In genomic region chr19:16076154-16076957, GRCh38 we compare ENCODE assay signal across 1 cellular context.
TF ChIP-seq lines count a peak whose summit lies in the region.

TPM4 (plus strand) TSS chr19:16076495; CDS start chr19:16076566, 71 bp downstream.

TF ChIP-seq in HepG2, 621 proteins besides CTCF, POLR2A, EP300 and RAD21 (continued from another document):
- TF ChIP-seq E2F2 (CRISPR knock-in tag; IDR thresholded peaks at IDR 0.05; ENCODE audit: borderline replicate concordance) (no peak), POLR2G (IDR thresholded peaks at IDR 0.05; ENCODE audit: low read depth, low read length) (peak; percentile 54; the same call in 1 of the 2 replicates), NR0B2 (CRISPR knock-in tag; IDR thresholded peaks at IDR 0.05) (peak; percentile 75; the same call in 1 of the 2 replicates), YY1 (IDR thresholded peaks at IDR 0.05; ENCODE audit: insufficient read depth, insufficient replicate concordance, low read depth, low read length) (peak; percentile 57), PRMT3 (CRISPR knock-in tag; IDR thresholded peaks at IDR 0.05; ENCODE audit: borderline replicate concordance, low read depth) (0 out of 2 replicates have a peak, but pooled peaks have one; percentile 54), HIVEP1 (CRISPR knock-in tag; IDR thresholded peaks at IDR 0.05) (no peak), USF2 (IDR thresholded peaks at IDR 0.05; ENCODE audit: low read depth, low read length) (no peak), USF2 (CRISPR knock-in tag; IDR thresholded peaks at IDR 0.05; ENCODE audit: borderline replicate concordance) (peak; percentile 25; the same call in 1 of the 2 replicates), SIN3A (IDR thresholded peaks at IDR 0.05; ENCODE audit: borderline replicate concordance, low read depth, low read length) (peak; percentile 23; the same call in 1 of the 2 replicates), ZNF431 (CRISPR knock-in tag; IDR thresholded peaks at IDR 0.05; ENCODE audit: borderline replicate concordance, low read depth) (peak; percentile 88), BORCS8-MEF2B (CRISPR knock-in tag; IDR thresholded peaks at IDR 0.05) (no peak), AFF4 (CRISPR knock-in tag; IDR thresholded peaks at IDR 0.05) (no peak)
- TF ChIP-seq, protein P1, sequence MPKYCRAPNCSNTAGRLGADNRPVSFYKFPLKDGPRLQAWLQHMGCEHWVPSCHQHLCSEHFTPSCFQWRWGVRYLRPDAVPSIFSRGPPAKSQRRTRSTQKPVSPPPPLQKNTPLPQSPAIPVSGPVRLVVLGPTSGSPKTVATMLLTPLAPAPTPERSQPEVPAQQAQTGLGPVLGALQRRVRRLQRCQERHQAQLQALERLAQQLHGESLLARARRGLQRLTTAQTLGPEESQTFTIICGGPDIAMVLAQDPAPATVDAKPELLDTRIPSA (CRISPR knock-in tag; IDR thresholded peaks at IDR 0.05; ENCODE audit: borderline replicate concordance): no peak
- TF ChIP-seq, protein P2, sequence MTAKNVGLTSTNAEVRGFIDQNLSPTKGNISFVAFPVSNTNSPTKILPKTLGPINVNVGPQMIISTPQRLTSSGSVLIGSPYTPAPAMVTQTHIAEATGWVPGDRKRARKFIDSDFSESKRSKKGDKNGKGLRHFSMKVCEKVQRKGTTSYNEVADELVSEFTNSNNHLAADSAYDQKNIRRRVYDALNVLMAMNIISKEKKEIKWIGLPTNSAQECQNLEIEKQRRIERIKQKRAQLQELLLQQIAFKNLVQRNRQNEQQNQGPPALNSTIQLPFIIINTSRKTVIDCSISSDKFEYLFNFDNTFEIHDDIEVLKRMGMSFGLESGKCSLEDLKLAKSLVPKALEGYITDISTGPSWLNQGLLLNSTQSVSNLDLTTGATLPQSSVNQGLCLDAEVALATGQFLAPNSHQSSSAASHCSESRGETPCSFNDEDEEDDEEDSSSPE (CRISPR knock-in tag; IDR thresholded peaks at IDR 0.05): 0 out of 2 replicates have a peak, but pooled peaks have one; percentile 35
- TF ChIP-seq, protein P3, sequence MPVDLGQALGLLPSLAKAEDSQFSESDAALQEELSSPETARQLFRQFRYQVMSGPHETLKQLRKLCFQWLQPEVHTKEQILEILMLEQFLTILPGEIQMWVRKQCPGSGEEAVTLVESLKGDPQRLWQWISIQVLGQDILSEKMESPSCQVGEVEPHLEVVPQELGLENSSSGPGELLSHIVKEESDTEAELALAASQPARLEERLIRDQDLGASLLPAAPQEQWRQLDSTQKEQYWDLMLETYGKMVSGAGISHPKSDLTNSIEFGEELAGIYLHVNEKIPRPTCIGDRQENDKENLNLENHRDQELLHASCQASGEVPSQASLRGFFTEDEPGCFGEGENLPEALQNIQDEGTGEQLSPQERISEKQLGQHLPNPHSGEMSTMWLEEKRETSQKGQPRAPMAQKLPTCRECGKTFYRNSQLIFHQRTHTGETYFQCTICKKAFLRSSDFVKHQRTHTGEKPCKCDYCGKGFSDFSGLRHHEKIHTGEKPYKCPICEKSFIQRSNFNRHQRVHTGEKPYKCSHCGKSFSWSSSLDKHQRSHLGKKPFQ (CRISPR knock-in tag; IDR thresholded peaks at IDR 0.05; ENCODE audit: insufficient replicate concordance): no peak
